Comparison of ENCODE assay signal across 8 cellular contexts in genomic region chr13:108215428-108215827, GRCh38. TPM values are rescaled to one million over a fixed set of nuclear protein-coding genes. Genes with fewer than 3 reads are reported as not detected.
A peak's percentile ranks its signal among the peaks of the same experiment; 100 is the strongest.
DNase-seq lines count a peak whose midpoint lies in the region; ATAC-seq and TF ChIP-seq lines count a peak whose summit lies in the region.

Gene LIG4 (minus strand): TSS chr13:108215536. CDS start chr13:108211268, 4,268 bp downstream.

- no peaks in the 10 kb centered on the region for H3K27me3 Mint-ChIP-seq in activated naive CD8-positive, alpha-beta T cell
- H3K27me3 Mint-ChIP-seq in osteocyte (ENCODE audit: unreplicated experiment), result no peaks in the 10 kb centered on the region

- DNase-seq in GM10248 (ENCODE audit: extremely low spot score), result peak; percentile 93
- DNase-seq in NCI-H1092 treated with DMSO at 0.1 percent for 48 hours (lab: John Stamatoyannopoulos, UW), result peak; percentile 96
- DNase-seq in head of caudate nucleus, result peak; percentile 74 to 96 (median 92)
- peak; percentile 96 for DNase-seq in osteocyte (ENCODE audit: extremely low spot score, unreplicated experiment)
- peak; percentile 35 for DNase-seq in thoracic aorta (ENCODE audit: low spot score)

- H3K27me3 ChIP-seq in thoracic aorta (replicated peaks; ENCODE audit: insufficient read depth), result no peaks in the 10 kb centered on the region

- ATAC-seq in HG02610 (IDR thresholded peaks at IDR 0.05; ENCODE audit: unreplicated experiment) (peak; percentile 71), SK-N-SH treated with all-trans-retinoic acid at 6 μM for 48 hours (peak; percentile 82), thoracic aorta (ENCODE audit: insufficient number of reproducible peaks, low FRiP score, low read depth) (peak; percentile 56)

- POLR2A ChIA-PET in GM10248 (lab: Yijun Ruan, JAX), result no interaction called here

- H3K9me3 Mint-ChIP-seq in activated naive CD8-positive, alpha-beta T cell (ENCODE audit: low read depth), result peaks cover 5% of the 10 kb centered on the region
- no peaks in the 10 kb centered on the region for H3K9me3 Mint-ChIP-seq in osteocyte (ENCODE audit: unreplicated experiment)

- TF ChIP-seq CTCF in GM10248 (IDR thresholded peaks at IDR 0.05; ENCODE audit: control extremely low read depth, extremely low read depth, low read depth, missing control alignments), result no peak
- no peak for TF ChIP-seq CTCF in osteocyte (IDR thresholded peaks at IDR 0.05)
- no peak for TF ChIP-seq CTCF in thoracic aorta (IDR thresholded peaks at IDR 0.05)

- H3K4me3 ChIP-seq in thoracic aorta, result peak within 1 kb of the TSS; percentile 79

- H3K27ac ChIP-seq in thoracic aorta, result peak within 1 kb of the TSS; percentile 51 to 64

- peaks cover 51% of the 10 kb centered on the region for H3K4me1 Mint-ChIP-seq in activated naive CD8-positive, alpha-beta T cell (ENCODE audit: low read depth)
- peaks cover 42% of the 10 kb centered on the region for H3K4me1 Mint-ChIP-seq in osteocyte (ENCODE audit: unreplicated experiment)

- intact Hi-C loops in head of caudate nucleus (cut with DNase I), result no loop called here

- CTCF ChIA-PET in GM10248 (lab: Yijun Ruan, JAX), result interaction anchor here (1.5 to 2.2 kb wide), 2 partner anchors 8 to 12 kb away, joined by 3 to 5 read pairs; no protein-coding TSS in a partner anchor

- peak within 1 kb of the TSS; percentile 80 for H3K27ac Mint-ChIP-seq in activated naive CD8-positive, alpha-beta T cell
- peak within 1 kb of the TSS; percentile 52 for H3K27ac Mint-ChIP-seq in osteocyte (ENCODE audit: unreplicated experiment)

- peak within 1 kb of the TSS; percentile 93 for H3K4me3 Mint-ChIP-seq in activated naive CD8-positive, alpha-beta T cell
- peak within 1 kb of the TSS; percentile 93 for H3K4me3 Mint-ChIP-seq in osteocyte (ENCODE audit: unreplicated experiment)

- H3K4me1 ChIP-seq in thoracic aorta (ENCODE audit: control insufficient read depth in 1 of 2, low read depth in 2 of 2), result peaks cover 20 to 43% of the 10 kb centered on the region in 2 donors

- peaks cover 5% of the 10 kb centered on the region for H3K36me3 ChIP-seq in thoracic aorta

- H3K9me3 ChIP-seq in thoracic aorta, result no peaks in the 10 kb centered on the region

- H3K36me3 Mint-ChIP-seq in activated naive CD8-positive, alpha-beta T cell, result peaks cover 12% of the 10 kb centered on the region
- peaks cover 7% of the 10 kb centered on the region for H3K36me3 Mint-ChIP-seq in osteocyte (ENCODE audit: unreplicated experiment)

TF ChIP-seq in SK-N-SH treated with all-trans-retinoic acid at 6 μM for 48 hours, 23 proteins besides CTCF, POLR2A, EP300 and RAD21:
- TF ChIP-seq TOX (CRISPR knock-in tag; IDR thresholded peaks at IDR 0.05; ENCODE audit: borderline replicate concordance), result no peak
- no peak for TF ChIP-seq RARB (CRISPR knock-in tag; IDR thresholded peaks at IDR 0.05)
- no peak for TF ChIP-seq OSR1 (CRISPR knock-in tag; IDR thresholded peaks at IDR 0.05)
- no peak for TF ChIP-seq TCF4 (CRISPR knock-in tag; IDR thresholded peaks at IDR 0.05; ENCODE audit: borderline replicate concordance)
- no peak for TF ChIP-seq GLIS3 (CRISPR knock-in tag; IDR thresholded peaks at IDR 0.05)

RNA-seq across cellular contexts. Expression of gene LIG4, which starts in this region (rescaled TPM):
- total RNA-seq in osteocyte (10.9 and 12.1 TPM in 2 replicates), thoracic aorta (10 to 100 TPM in 1 of 2 donors, 1 to 10 TPM in 1; 7.8 to 11.9 TPM)

Comparison
In these comparisons a context has a peak if more than half of its experiments do, and no peak if none do; other contexts are left out.
1. Peak in every context shown above with its lines: DNase-seq, ATAC-seq, H3K4me3 ChIP-seq and H3K27ac ChIP-seq.
2. DNase-seq: peak in every context shown above with its lines; median percentile 96 in NCI-H1092 treated with DMSO at 0.1 percent for 48 hours; 96 in osteocyte; 93 in GM10248; 92 in head of caudate nucleus; 35 in thoracic aorta.